In the genomic region with DNA sequence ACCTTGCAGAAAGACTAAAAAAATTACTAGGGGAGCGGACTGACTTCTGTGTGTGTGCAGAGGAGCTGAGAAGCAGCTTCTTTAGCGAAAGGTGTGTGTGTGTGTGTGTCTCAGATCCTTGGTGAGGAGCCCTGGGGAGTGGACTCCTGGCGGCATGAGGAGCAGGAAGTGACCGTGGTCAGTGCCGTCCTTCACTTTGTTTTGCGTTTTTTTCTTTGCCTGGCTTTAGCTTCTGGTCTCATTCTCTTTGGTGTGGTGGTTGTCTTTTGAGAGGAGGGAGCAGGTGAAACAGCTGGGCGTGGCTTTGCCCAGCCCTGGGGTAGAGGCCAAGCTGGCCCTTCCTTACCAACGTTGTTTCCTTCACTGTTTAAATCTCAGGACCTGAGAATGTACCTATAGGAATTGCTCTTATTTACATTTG, we compare ENCODE assay signal across 9 cellular contexts. TPM values are rescaled to one million over a fixed set of nuclear protein-coding genes. Genes with fewer than 3 reads are reported as not detected.
DNase-seq lines count a peak whose midpoint lies in the region; ATAC-seq and TF ChIP-seq lines count a peak whose summit lies in the region.
"Had no signal": no experiment of that assay in that cellular context is flagged by ENCODE, and none has a peak within 500 bp of the region (broad histone marks: within the 10 kb centered on the region; RNA-seq: fewer than 3 reads in every experiment).

No MANE protein-coding gene starts in this region.

- H3K4me3 Mint-ChIP-seq in stimulated activated naive CD8-positive, alpha-beta T cell treated with anti-CD3 and anti-CD28 coated beads, Interleukin-15, Interleukin-2, amounts not matched to agents 100 ng/mL and 50 ng/mL, for 24 hours: peak overlapping the region; percentile 97

- H3K36me3 Mint-ChIP-seq in stimulated activated naive CD8-positive, alpha-beta T cell treated with anti-CD3 and anti-CD28 coated beads, Interleukin-15, Interleukin-2, amounts not matched to agents 100 ng/mL and 50 ng/mL, for 24 hours (ENCODE audit: low read depth): peaks cover 16% of the 10 kb centered on the region
- H3K36me3 Mint-ChIP-seq in activated naive CD4-positive, alpha-beta T cell treated with anti-CD3 and anti-CD28 coated beads, Interleukin-2, amount 50 U/mL, for 72 hours: peaks cover 5 to 6% of the 10 kb centered on the region in 2 donors

- ATAC-seq in stimulated activated naive CD8-positive, alpha-beta T cell treated with anti-CD3 and anti-CD28 coated beads, Interleukin-15, Interleukin-2, amounts not matched to agents 100 U/mL and 50 U/mL, for 24 hours: no peak
- ATAC-seq in activated naive CD4-positive, alpha-beta T cell treated with anti-CD3 and anti-CD28 coated beads, Interleukin-2, amount 50 U/mL, for 72 hours: no peak
- ATAC-seq in left colon (peak; percentile 30), upper lobe of right lung (no peak), HG02571 (IDR thresholded peaks at IDR 0.05; ENCODE audit: unreplicated experiment) (no peak)

- H3K4me3 ChIP-seq in upper lobe of right lung: peak overlapping the region; percentile 80

- peaks cover 17% of the 10 kb centered on the region for H3K4me1 ChIP-seq in upper lobe of right lung

- H3K27ac ChIP-seq in upper lobe of right lung: peak overlapping the region; percentile 78

- H3K27me3 ChIP-seq in upper lobe of right lung: peaks cover under 1% of the 10 kb centered on the region

- no peaks in the 10 kb centered on the region for H3K9me3 Mint-ChIP-seq in stimulated activated naive CD8-positive, alpha-beta T cell treated with anti-CD3 and anti-CD28 coated beads, Interleukin-15, Interleukin-2, amounts not matched to agents 100 ng/mL and 50 ng/mL, for 24 hours
- H3K9me3 Mint-ChIP-seq in activated naive CD4-positive, alpha-beta T cell treated with anti-CD3 and anti-CD28 coated beads, Interleukin-2, amount 50 U/mL, for 72 hours: no peaks in the 10 kb centered on the region

- H3K4me1 Mint-ChIP-seq in stimulated activated naive CD8-positive, alpha-beta T cell treated with anti-CD3 and anti-CD28 coated beads, Interleukin-15, Interleukin-2, amounts not matched to agents 100 ng/mL and 50 ng/mL, for 24 hours (ENCODE audit: low read depth): peaks cover 41% of the 10 kb centered on the region

- TF ChIP-seq CTCF in upper lobe of right lung (IDR thresholded peaks at IDR 0.05): no peak

- DNase-seq in stimulated activated naive CD8-positive, alpha-beta T cell treated with anti-CD3 and anti-CD28 coated beads, Interleukin-15, Interleukin-2, amounts not matched to agents 100 U/mL and 50 U/mL, for 24 hours: no peak
- DNase-seq in activated naive CD4-positive, alpha-beta T cell treated with anti-CD3 and anti-CD28 coated beads, Interleukin-2, amount 50 U/mL, for 72 hours (ENCODE audit: low spot score in 2 of 2): no peak
- DNase-seq in left colon (peak in 1 of 2 donors; percentile 54), upper lobe of right lung (peak; percentile 58), retina (no peak), KBM-7 (no peak)
- DNase-seq: substantia nigra had no signal

- in situ Hi-C loops in KBM-7 (cut with MboI; ENCODE audit: low pct_unique_long_range_greater_than_20kb, low sequenced_read_pairs): no loop called here

- H3K36me3 ChIP-seq in upper lobe of right lung: no peaks in the 10 kb centered on the region

- H3K27ac Mint-ChIP-seq in stimulated activated naive CD8-positive, alpha-beta T cell treated with anti-CD3 and anti-CD28 coated beads, Interleukin-15, Interleukin-2, amounts not matched to agents 100 ng/mL and 50 ng/mL, for 24 hours: peak overlapping the region; percentile 76
- H3K27ac Mint-ChIP-seq in activated naive CD4-positive, alpha-beta T cell treated with anti-CD3 and anti-CD28 coated beads, Interleukin-2, amount 50 U/mL, for 72 hours: peak overlapping the region; percentile 61 to 86

- intact Hi-C loops in left colon (cut with DNase I, micrococcal nuclease): loop anchor here in 1 of 2 donors (10.0 kb wide), 1 partner anchor 59 kb away; a partner anchor contains a TSS
- intact Hi-C loops in upper lobe of right lung (cut with DNase I): no loop called here

- peaks cover 10% of the 10 kb centered on the region for H3K27me3 Mint-ChIP-seq in stimulated activated naive CD8-positive, alpha-beta T cell treated with anti-CD3 and anti-CD28 coated beads, Interleukin-15, Interleukin-2, amounts not matched to agents 100 ng/mL and 50 ng/mL, for 24 hours

- H3K9me3 ChIP-seq in upper lobe of right lung: no peaks in the 10 kb centered on the region

RNA-seq across cellular contexts. Expression of a gene that starts 1.9 kb away (rescaled TPM):
- total RNA-seq in activated naive CD4-positive, alpha-beta T cell treated with anti-CD3 and anti-CD28 coated beads, Interleukin-2, amount 50 U/mL, for 72 hours: 10 to 100 TPM; 18.4 to 20.7 TPM
- total RNA-seq in left colon: 10 to 100 TPM; 16.9 to 19.5 TPM
- 11.8 TPM for total RNA-seq in upper lobe of right lung

RNA-seq across cellular contexts. Expression of a gene that starts 27.8 kb away (rescaled TPM):
- total RNA-seq in activated naive CD4-positive, alpha-beta T cell treated with anti-CD3 and anti-CD28 coated beads, Interleukin-2, amount 50 U/mL, for 72 hours: 10 to 100 TPM; 27.7 to 39.0 TPM
- 10 to 100 TPM; 32.9 to 34.9 TPM for total RNA-seq in left colon
- total RNA-seq in upper lobe of right lung: 39.0 TPM
